In the genomic region with DNA sequence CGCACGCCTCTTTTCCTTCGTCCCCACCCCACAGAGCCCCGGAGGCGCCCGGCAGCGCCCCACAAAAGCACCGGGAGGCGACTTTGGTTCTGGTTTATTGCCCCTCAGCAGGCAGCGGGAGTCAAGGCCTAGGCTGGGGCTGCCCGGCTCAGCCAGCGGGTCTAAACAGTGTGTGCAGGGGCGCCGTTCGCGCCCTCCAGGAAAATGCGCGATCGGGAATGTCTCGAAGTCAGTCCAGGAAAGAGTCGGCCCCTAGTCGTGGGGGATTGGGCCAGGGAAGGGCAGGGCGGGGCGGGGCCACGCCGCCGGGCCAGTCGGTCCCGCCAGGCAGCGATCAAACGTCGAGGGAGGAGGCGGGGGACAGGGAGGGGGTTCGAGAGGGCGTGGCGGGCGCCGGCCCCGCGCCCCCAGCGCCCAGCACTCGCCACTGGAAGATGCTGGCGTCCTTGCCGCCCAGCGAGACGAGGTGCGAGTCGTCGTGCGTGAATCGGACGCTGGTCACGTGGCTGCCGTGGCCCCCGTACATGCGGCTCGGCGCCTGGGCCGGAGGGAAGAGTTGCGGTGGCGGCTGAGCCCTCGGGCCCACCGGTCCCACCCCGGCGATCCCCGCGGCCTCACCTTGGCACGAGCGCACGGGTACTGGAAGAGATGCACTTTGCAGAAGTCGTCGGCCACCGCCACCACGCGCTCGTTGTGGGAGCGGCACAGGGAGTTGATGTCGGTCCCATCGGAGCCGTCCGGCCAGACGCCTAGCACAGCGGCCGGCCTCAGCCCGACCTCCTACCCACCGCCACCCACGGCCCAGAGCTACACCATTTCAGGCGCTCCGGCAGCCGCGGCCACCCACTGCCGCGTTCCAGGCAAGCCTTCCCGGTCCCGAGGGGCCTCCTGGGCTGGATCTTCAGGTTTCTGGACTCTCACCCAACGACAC, we compare ENCODE assay signal across 8 cellular contexts. TPM values are rescaled to one million over a fixed set of nuclear protein-coding genes. Genes with fewer than 3 reads are reported as not detected.
A peak's percentile ranks its signal among the peaks of the same experiment; 100 is the strongest.
DNase-seq lines count a peak whose midpoint lies in the region; ATAC-seq, FAIRE-seq and TF ChIP-seq lines count a peak whose summit lies in the region.

No MANE protein-coding gene starts in this region.

- no TSS peak for BruUV-seq in Panc1 (replicated peaks; lab: Mats Ljungman, UMichigan)

- ATAC-seq in CD4-positive, alpha-beta T cell (ENCODE audit: poor library complexity): no peak
- ATAC-seq in Panc1 (peak; percentile 19), GM18498 (IDR thresholded peaks at IDR 0.05; ENCODE audit: unreplicated experiment) (no peak)

- peaks cover 57% of the 10 kb centered on the region for H3K4me1 Mint-ChIP-seq in CD4-positive, alpha-beta T cell (ENCODE audit: low read depth)
- peaks cover 40% of the 10 kb centered on the region for H3K4me1 Mint-ChIP-seq in HFFc6 (ENCODE audit: low read depth)

- no peaks in the 10 kb centered on the region for H3K27me3 Mint-ChIP-seq in CD4-positive, alpha-beta T cell
- peaks cover 13% of the 10 kb centered on the region for H3K27me3 Mint-ChIP-seq in HFFc6 (ENCODE audit: insufficient read depth)

- FAIRE-seq in HTR-8/SVneo (lab: Jason Lieb, UNC): no peak

- H3K27ac ChIP-seq in CD4-positive, alpha-beta T cell (ENCODE audit: low read depth, low read length): peak overlapping the region; percentile 29
- peak overlapping the region; percentile 79; the same call in 1 of the 2 replicates for H3K27ac ChIP-seq in Panc1 (ENCODE audit: low read length)

- H3K4me3 ChIP-seq in Panc1 (ENCODE audit: low read depth in 2 of 2, low read length in 2 of 2): peak overlapping the region; percentile 70 to 76
- H3K4me3 ChIP-seq in skeletal muscle satellite cell (ENCODE audit: low read length): peak overlapping the region; percentile 68

- H3K9ac ChIP-seq in skeletal muscle satellite cell (ENCODE audit: low read depth, low read length): peak overlapping the region; percentile 99

- CTCF ChIA-PET in CD4-positive, alpha-beta T cell (lab: Charles Lee): interaction anchor here (0.7 to 2.8 kb wide), 2 partner anchors 10 to 29 kb away, joined by 5 to 13 read pairs; a partner anchor contains a TSS
- CTCF ChIA-PET in Panc1 (lab: Charles Lee): interaction anchor here (1.3 kb wide), 1 partner anchor 9 kb away, joined by 5 read pairs; no protein-coding TSS in a partner anchor

- H3K4me1 ChIP-seq in Panc1 (ENCODE audit: control insufficient read depth, insufficient read depth, low read length): peaks cover 26% of the 10 kb centered on the region
- peaks cover 31% of the 10 kb centered on the region for H3K4me1 ChIP-seq in skeletal muscle satellite cell (ENCODE audit: control insufficient read depth, insufficient read depth, low read length)

- H3K9me3 ChIP-seq in CD4-positive, alpha-beta T cell (ENCODE audit: control insufficient read depth, low read length): no peaks in the 10 kb centered on the region
- H3K9me3 ChIP-seq in Panc1 (ENCODE audit: control insufficient read depth, insufficient read depth, low read depth, low read length): no peaks in the 10 kb centered on the region
- H3K9me3 ChIP-seq in skeletal muscle satellite cell (replicated peaks; ENCODE audit: low read length): no peaks in the 10 kb centered on the region

- H3K36me3 Mint-ChIP-seq in CD4-positive, alpha-beta T cell (ENCODE audit: low read depth): peaks cover 76% of the 10 kb centered on the region
- peaks cover 50% of the 10 kb centered on the region for H3K36me3 Mint-ChIP-seq in HFFc6 (ENCODE audit: low read depth)

- in situ Hi-C loops in Panc1 (cut with HindIII; ENCODE audit: low pct_unique_long_range_greater_than_20kb, low sequenced_read_pairs): no loop called here

- no peak for TF ChIP-seq CTCF in CD4-positive, alpha-beta T cell (IDR thresholded peaks at IDR 0.05)
- peak; percentile 3; the same call in 1 of the 2 replicates for TF ChIP-seq CTCF in HFFc6 (IDR thresholded peaks at IDR 0.05)
- no peak for TF ChIP-seq CTCF in Panc1 (IDR thresholded peaks at IDR 0.05)

- POLR2A ChIA-PET in CD4-positive, alpha-beta T cell (lab: Charles Lee): interaction anchor here (0.6 to 4.1 kb wide), 28 partner anchors 10 to 253 kb away, joined by 3 to 177 read pairs (median 10); a partner anchor contains a TSS
- POLR2A ChIA-PET in Panc1 (lab: Charles Lee): interaction anchor here (0.7 to 1.9 kb wide), 2 partner anchors 11 to 184 kb away, joined by 3 to 7 read pairs; a partner anchor contains a TSS

- no peaks in the 10 kb centered on the region for H3K9me3 Mint-ChIP-seq in CD4-positive, alpha-beta T cell
- H3K9me3 Mint-ChIP-seq in HFFc6: no peaks in the 10 kb centered on the region

- H3K4me3 Mint-ChIP-seq in CD4-positive, alpha-beta T cell: peak overlapping the region; percentile 94
- H3K4me3 Mint-ChIP-seq in HFFc6: peak overlapping the region; percentile 96

- no peaks in the 10 kb centered on the region for H3K27me3 ChIP-seq in CD4-positive, alpha-beta T cell (ENCODE audit: control insufficient read depth, insufficient read depth, low read length)
- H3K27me3 ChIP-seq in Panc1 (ENCODE audit: control insufficient read depth, insufficient read depth, low read length) (no peaks in the 10 kb centered on the region), skeletal muscle satellite cell (ENCODE audit: control insufficient read depth, insufficient read depth, low read length) (no peaks in the 10 kb centered on the region)

- intact Hi-C loops in CD4-positive, alpha-beta T cell (cut with DNase I, micrococcal nuclease): loop anchor here in 1 of 2 experiments (10.0 kb wide), 1 partner anchor 162 kb away; a partner anchor contains a TSS
- intact Hi-C loops in Panc1 (cut with micrococcal nuclease; ENCODE audit: unreplicated experiment): no loop called here

- H3K36me3 ChIP-seq in Panc1 (ENCODE audit: control insufficient read depth, insufficient read depth, low read length) (peaks cover 20% of the 10 kb centered on the region), skeletal muscle satellite cell (ENCODE audit: insufficient read depth, low read length) (peaks cover 61% of the 10 kb centered on the region)

- peak overlapping the region; percentile 93 for H3K27ac Mint-ChIP-seq in CD4-positive, alpha-beta T cell
- peak overlapping the region; percentile 89 for H3K27ac Mint-ChIP-seq in HFFc6

- peak in 2 of 10 experiments; percentile 29 to 37 for DNase-seq in CD4-positive, alpha-beta T cell
- DNase-seq in HFFc6 (peak; percentile 26), Panc1 (ENCODE audit: low read depth, low spot score) (no peak), cerebellum (ENCODE audit: low spot score) (peak; percentile 77), iris pigment epithelial cell (ENCODE audit: low read depth) (peak; percentile 60), HTR-8/SVneo (ENCODE audit: insufficient read length, low spot score) (no peak)

- H3K4me2 ChIP-seq in skeletal muscle satellite cell (ENCODE audit: low read length): peak overlapping the region; percentile 85

RNA-seq across cellular contexts. Expression of a gene that starts 0.7 kb away (rescaled TPM):
- 100 to 1,000 TPM; 167 to 172 TPM for total RNA-seq in CD4-positive, alpha-beta T cell
- total RNA-seq in HFFc6 (2021; fragmentation: NEBNext Ultra II Directional; extraction: Animal tissue kit (Norgen Biotek cat#: 25700)): 100 to 1,000 TPM in 2 of 6 experiments, 10 to 100 TPM in 4; 89.6 to 106 (median 95.8) TPM
- 163 TPM for total RNA-seq in Panc1 (2021; ENCODE audit: unreplicated experiment)
- polyA plus RNA-seq in Panc1 (2012; ENCODE audit: insufficient read length): 129 TPM
- total RNA-seq in cerebellum: 72.5 TPM
- total RNA-seq in skeletal muscle satellite cell (2012; rRNA removed): 90.0 and 104 TPM in 2 replicates

RNA-seq across cellular contexts. Expression of a gene that starts 10.2 kb away (rescaled TPM):
- total RNA-seq in CD4-positive, alpha-beta T cell: 100 to 1,000 TPM; 142 to 144 TPM
- 10 to 100 TPM; 32.5 to 39.6 (median 36.4) TPM for total RNA-seq in HFFc6 (2021; fragmentation: NEBNext Ultra II Directional; extraction: Animal tissue kit (Norgen Biotek cat#: 25700))
- total RNA-seq in Panc1 (2021; ENCODE audit: unreplicated experiment) (88.8 TPM), cerebellum (5.6 TPM)
- polyA plus RNA-seq in Panc1 (2012; ENCODE audit: insufficient read length): 77.9 TPM
- 13.8 and 19.0 TPM in 2 replicates for total RNA-seq in skeletal muscle satellite cell (2012; rRNA removed)

RNA-seq across cellular contexts. Expression of a gene that starts 10.7 kb away (rescaled TPM):
- total RNA-seq in CD4-positive, alpha-beta T cell: under 1 TPM; 0.42 to 0.71 TPM
- total RNA-seq in HFFc6 (2021; fragmentation: NEBNext Ultra II Directional; extraction: Animal tissue kit (Norgen Biotek cat#: 25700)): 1 to 10 TPM; 2.3 to 4.8 (median 3.2) TPM
- 2.7 TPM for total RNA-seq in Panc1 (2021; ENCODE audit: unreplicated experiment)
- polyA plus RNA-seq in Panc1 (2012; ENCODE audit: insufficient read length): 5.8 TPM
- total RNA-seq in cerebellum: 0.64 TPM
- total RNA-seq in skeletal muscle satellite cell (2012; rRNA removed): 3.3 and 4.3 TPM in 2 replicates

RNA-seq across cellular contexts. Expression of a gene that starts 11.1 kb away (rescaled TPM):
- 10 to 100 TPM; 25.5 to 26.2 TPM for total RNA-seq in CD4-positive, alpha-beta T cell
- total RNA-seq in HFFc6 (2021; fragmentation: NEBNext Ultra II Directional; extraction: Animal tissue kit (Norgen Biotek cat#: 25700)): 10 to 100 TPM; 14.6 to 18.0 (median 16.9) TPM
- total RNA-seq in Panc1 (2021; ENCODE audit: unreplicated experiment) (19.9 TPM), cerebellum (6.3 TPM)
- polyA plus RNA-seq in Panc1 (2012; ENCODE audit: insufficient read length): 21.9 TPM
- total RNA-seq in skeletal muscle satellite cell (2012; rRNA removed): 6.1 and 8.1 TPM in 2 replicates

RNA-seq across cellular contexts. Expression of a gene that starts 19.4 kb away (rescaled TPM):
- 10 to 100 TPM; 47.2 to 49.5 TPM for total RNA-seq in CD4-positive, alpha-beta T cell
- total RNA-seq in HFFc6 (2021; fragmentation: NEBNext Ultra II Directional; extraction: Animal tissue kit (Norgen Biotek cat#: 25700)): 10 to 100 TPM; 57.9 to 93.2 (median 63.0) TPM
- total RNA-seq in Panc1 (2021; ENCODE audit: unreplicated experiment): 68.2 TPM
- 82.8 TPM for polyA plus RNA-seq in Panc1 (2012; ENCODE audit: insufficient read length)
- 12.8 TPM for total RNA-seq in cerebellum
- total RNA-seq in skeletal muscle satellite cell (2012; rRNA removed): 31.2 and 42.1 TPM in 2 replicates

Comparison
In these comparisons a context has a peak if more than half of its experiments do, and no peak if none do; other contexts are left out.
1. DNase-seq: peak in HFFc6 (single experiment), cerebellum (single experiment) and iris pigment epithelial cell (single experiment); none in Panc1 (single experiment) and HTR-8/SVneo (single experiment).